ENCODE assay signal across 21 cellular contexts in genomic region chr2:226130192-226130591, GRCh38.
DNase-seq lines count a peak whose midpoint lies in the region; FAIRE-seq and TF ChIP-seq lines count a peak whose summit lies in the region.
"Had no signal": no experiment of that assay in that cellular context is flagged by ENCODE, and none has a peak within 500 bp of the region (broad histone marks: within the 10 kb centered on the region; RNA-seq: fewer than 3 reads in every experiment).

No MANE protein-coding gene starts in this region.

- no TSS peak for BruUV-seq in A673 (replicated peaks; lab: Mats Ljungman, UMichigan)

- H4K20me1 ChIP-seq in keratinocyte (ENCODE audit: control insufficient read depth, extremely low read depth, insufficient read depth, low read length), result no peaks in the 10 kb centered on the region

- intact Hi-C loops in A673 (cut with micrococcal nuclease; ENCODE audit: unreplicated experiment), result no loop called here
- intact Hi-C loops in activated CD4-positive, alpha-beta T cell treated with anti-CD3 and anti-CD28 coated beads, Interleukin-2, amount 10 ng/mL, durations not matched to agents 24 days and 14 days (cut with micrococcal nuclease), result no loop called here

- no peaks in the 10 kb centered on the region for H3K27me3 Mint-ChIP-seq in activated CD4-positive, alpha-beta T cell treated with anti-CD3 and anti-CD28 coated beads, Interleukin-2, amount 10 ng/mL, durations not matched to agents 24 days and 14 days
- H3K27me3 Mint-ChIP-seq: activated CD4-positive, alpha-beta T cell treated with anti-CD3 and anti-CD28 coated beads, Interleukin-2, amount 10 ng/mL, durations not matched to agents 7 days and 5 days; IgD-negative memory B cell had no signal

- FAIRE-seq in keratinocyte (lab: Jason Lieb, UNC), result peak; percentile 20
- FAIRE-seq: H54 had no signal

- H3K27ac Mint-ChIP-seq in activated CD4-positive, alpha-beta T cell treated with anti-CD3 and anti-CD28 coated beads, Interleukin-2, amount 10 ng/mL, durations not matched to agents 24 days and 14 days, result no peak overlapping the region
- H3K27ac Mint-ChIP-seq: activated CD4-positive, alpha-beta T cell treated with anti-CD3 and anti-CD28 coated beads, Interleukin-2, amount 10 ng/mL, durations not matched to agents 7 days and 5 days; endodermal cell; IgD-negative memory B cell had no signal

- H3K4me1 Mint-ChIP-seq in activated CD4-positive, alpha-beta T cell treated with anti-CD3 and anti-CD28 coated beads, Interleukin-2, amount 10 ng/mL, durations not matched to agents 24 days and 14 days, result no peaks in the 10 kb centered on the region
- H3K4me1 Mint-ChIP-seq: activated CD4-positive, alpha-beta T cell treated with anti-CD3 and anti-CD28 coated beads, Interleukin-2, amount 10 ng/mL, durations not matched to agents 7 days and 5 days; IgD-negative memory B cell had no signal

- H3K9me3 ChIP-seq in A673 (ENCODE audit: low read depth, low read length, poor library complexity, severe bottlenecking) (no peaks in the 10 kb centered on the region), keratinocyte (ENCODE audit: control insufficient read depth, low read depth, low read length) (no peaks in the 10 kb centered on the region)
- H3K9me3 ChIP-seq: Peyer's patch, sigmoid colon had no signal

- H3K9me3 Mint-ChIP-seq in activated CD4-positive, alpha-beta T cell treated with anti-CD3 and anti-CD28 coated beads, Interleukin-2, amount 10 ng/mL, durations not matched to agents 24 days and 14 days, result no peaks in the 10 kb centered on the region
- H3K9me3 Mint-ChIP-seq: activated CD4-positive, alpha-beta T cell treated with anti-CD3 and anti-CD28 coated beads, Interleukin-2, amount 10 ng/mL, durations not matched to agents 7 days and 5 days; endodermal cell had no signal

- no peak overlapping the region for H3K4me2 ChIP-seq in keratinocyte (ENCODE audit: control insufficient read depth, extremely low read depth, insufficient read depth, low read depth, low read length)

- H3K36me3 ChIP-seq in A673 (ENCODE audit: insufficient read depth, low read length, poor library complexity, severe bottlenecking) (no peaks in the 10 kb centered on the region), keratinocyte (ENCODE audit: control insufficient read depth in 2 of 2, extremely low read depth in 1 of 2, insufficient read depth in 2 of 2, low read length in 2 of 2) (no peaks in the 10 kb centered on the region)
- H3K36me3 ChIP-seq: Peyer's patch, sigmoid colon had no signal

- no peak overlapping the region for H2AFZ ChIP-seq in keratinocyte (ENCODE audit: control insufficient read depth, low read length)

- H3K36me3 Mint-ChIP-seq in activated CD4-positive, alpha-beta T cell treated with anti-CD3 and anti-CD28 coated beads, Interleukin-2, amount 10 ng/mL, durations not matched to agents 24 days and 14 days (ENCODE audit: low read depth), result no peaks in the 10 kb centered on the region
- H3K36me3 Mint-ChIP-seq: IgD-negative memory B cell had no signal

- H3K4me1 ChIP-seq in A673 (ENCODE audit: insufficient read depth, low read length, poor library complexity, severe bottlenecking) (no peaks in the 10 kb centered on the region), keratinocyte (ENCODE audit: control insufficient read depth, extremely low read depth, insufficient read depth, low read length) (peaks cover 7% of the 10 kb centered on the region)
- H3K4me1 ChIP-seq: Peyer's patch, sigmoid colon had no signal

- no peaks in the 10 kb centered on the region for H3K9me1 ChIP-seq in keratinocyte (ENCODE audit: control insufficient read depth, extremely low read depth, insufficient read depth, low read length)

- no peak overlapping the region for H3K9ac ChIP-seq in keratinocyte (ENCODE audit: control insufficient read depth, extremely low read depth, insufficient read depth, low read length)

- CTCF ChIA-PET in A673 (lab: Charles Lee), result no interaction called here

- H3K27ac ChIP-seq in A673 (ENCODE audit: low read depth, low read length, poor library complexity, severe bottlenecking), result no peak overlapping the region
- H3K27ac ChIP-seq in keratinocyte (ENCODE audit: control insufficient read depth, insufficient read depth, low read length), result no peak overlapping the region
- H3K27ac ChIP-seq: Peyer's patch, sigmoid colon had no signal

- TF ChIP-seq CTCF in A673 (conservative IDR thresholded peaks at IDR 0.05; ENCODE audit: low read depth, low read length), result no peak
- TF ChIP-seq CTCF in astrocyte of the spinal cord (IDR thresholded peaks at IDR 0.05; ENCODE audit: low read depth, low read length), result no peak
- TF ChIP-seq CTCF in keratinocyte (optimal IDR thresholded peaks at IDR 0.05 in 1 of 3, IDR thresholded peaks at IDR 0.05 in 1 of 3, conservative IDR thresholded peaks at IDR 0.05 in 1 of 3; ENCODE audit: extremely low read depth in 1 of 3, insufficient read depth in 2 of 3, low read length in 3 of 3), result no peak

- no peak overlapping the region for H3K4me3 ChIP-seq in A673 (ENCODE audit: low read depth, low read length, poor library complexity, severe bottlenecking)
- no peak overlapping the region for H3K4me3 ChIP-seq in astrocyte of the spinal cord (ENCODE audit: low read depth, low read length)
- no peak overlapping the region for H3K4me3 ChIP-seq in keratinocyte (ENCODE audit: control insufficient read depth in 2 of 3, extremely low read depth in 1 of 3, insufficient read depth in 2 of 3, low read depth in 1 of 3, low read length in 3 of 3)
- H3K4me3 ChIP-seq: Peyer's patch, sigmoid colon had no signal

- in situ Hi-C loops in KBM-7 (cut with MboI; ENCODE audit: low pct_unique_long_range_greater_than_20kb, low sequenced_read_pairs), result no loop called here
- in situ Hi-C loops in astrocyte of the spinal cord (cut with HindIII; ENCODE audit: low sequenced_read_pairs), result no loop called here

- no peak overlapping the region for H3K4me3 Mint-ChIP-seq in activated CD4-positive, alpha-beta T cell treated with anti-CD3 and anti-CD28 coated beads, Interleukin-2, amount 10 ng/mL, durations not matched to agents 24 days and 14 days
- H3K4me3 Mint-ChIP-seq: activated CD4-positive, alpha-beta T cell treated with anti-CD3 and anti-CD28 coated beads, Interleukin-2, amount 10 ng/mL, durations not matched to agents 7 days and 5 days; endodermal cell; IgD-negative memory B cell had no signal

- dilution Hi-C loops in keratinocyte (cut with MboI; ENCODE audit: extremely low pct_ligation_motif_present, low sequenced_read_pairs), result no loop called here

- H3K27me3 ChIP-seq in A673 (replicated peaks; ENCODE audit: insufficient read depth, low read depth, low read length, poor library complexity) (no peaks in the 10 kb centered on the region), keratinocyte (ENCODE audit: control insufficient read depth, extremely low read depth, insufficient read depth, low read length) (no peaks in the 10 kb centered on the region)
- H3K27me3 ChIP-seq: Peyer's patch, sigmoid colon had no signal

- no peaks in the 10 kb centered on the region for H3K79me2 ChIP-seq in keratinocyte (ENCODE audit: control insufficient read depth, insufficient read depth, low read length)

- POLR2A ChIA-PET in A673 (lab: Charles Lee; ENCODE audit: low non-redundant PET), result no interaction called here

- DNase-seq in A673 (ENCODE audit: low spot score) (peak; percentile 43), KBM-7 (peak; percentile 28), astrocyte of the spinal cord (ENCODE audit: low read depth, low spot score) (peak; percentile 34), keratinocyte (ENCODE audit: low read depth, low spot score) (no peak), NCI-H82 (lab: John Stamatoyannopoulos, UW) (no peak), SHP77 treated with DMSO at 0.1 percent for 48 hours (lab: John Stamatoyannopoulos, UW) (no peak), kidney tubule cell (ENCODE audit: low spot score) (no peak)
- no peak for DNase-seq in activated CD4-positive, alpha-beta T cell treated with anti-CD3 and anti-CD28 coated beads, Interleukin-2, amount 10 ng/mL, durations not matched to agents 24 days and 14 days
- DNase-seq: activated CD4-positive, alpha-beta T cell treated with anti-CD3 and anti-CD28 coated beads, Interleukin-2, amount 10 ng/mL, durations not matched to agents 7 days and 5 days; activated CD8-positive, alpha-beta memory T cell treated with anti-CD3 and anti-CD28 coated beads, Interleukin-2, amount 50 U/mL, for 48 hours; amygdala; DMS79 treated with DMSO at 0.1 percent for 48 hours; endodermal cell; NCI-H1105 treated with DMSO at 0.1 percent for 48 hours; NCI-H748 treated with DMSO at 0.1 percent for 48 hours; occipital lobe; Peyer's patch; sigmoid colon; stimulated activated CD4-positive, alpha-beta T cell treated with anti-CD3 and anti-CD28 coated beads, Interleukin-2, amount 100 ng/mL, for 48 hours had no signal

Comparison
In these comparisons a context has a peak if more than half of its experiments do, and no peak if none do; other contexts are left out.
1. DNase-seq: peak in A673 (single experiment), KBM-7 (single experiment) and astrocyte of the spinal cord (single experiment); none in keratinocyte (single experiment), activated CD4-positive, alpha-beta T cell treated with anti-CD3 and anti-CD28 coated beads, Interleukin-2, amount 10 ng/mL, durations not matched to agents 24 days and 14 days (single experiment), NCI-H82 (single experiment), SHP77 treated with DMSO at 0.1 percent for 48 hours (single experiment) and kidney tubule cell (single experiment).